ENCODE assay signal across 8 cellular contexts in genomic region chr15:40344631-40345120, GRCh38. TPM values are rescaled to one million over a fixed set of nuclear protein-coding genes. Genes with fewer than 3 reads are reported as not detected.
DNase-seq lines count a peak whose midpoint lies in the region; ATAC-seq and TF ChIP-seq lines count a peak whose summit lies in the region.

No MANE protein-coding gene starts in this region.

- DNase-seq in COLO668 (lab: John Stamatoyannopoulos, UW; ENCODE audit: unreplicated experiment) (peak; percentile 62), OCI-M1 (lab: John Stamatoyannopoulos, UW) (peak; percentile 63), esophagus squamous epithelium (lab: John Stamatoyannopoulos, UW) (no peak), neural progenitor cell (ENCODE audit: low spot score) (peak; percentile 72), uterus (peak; percentile 56), lower leg skin (ENCODE audit: low spot score in 2 of 2) (no peak)
- peak; percentile 80 for DNase-seq in activated T-cell treated with anti-CD3 and anti-CD28 coated beads, Interleukin-2, amount 50 U/mL, for 24 hours

- no peak overlapping the region for H3K27ac Mint-ChIP-seq in activated T-cell treated with anti-CD3 and anti-CD28 coated beads, Interleukin-2, amount 50 U/mL, for 24 hours
- H3K27ac Mint-ChIP-seq in neural progenitor cell = no peak overlapping the region

- H3K4me1 ChIP-seq in esophagus squamous epithelium = peaks cover 45 to 96% (median 47%) of the 10 kb centered on the region in 3 donors
- H3K4me1 ChIP-seq in neural progenitor cell = peaks cover 11% of the 10 kb centered on the region
- H3K4me1 ChIP-seq in uterus = peaks cover 0 to 3% of the 10 kb centered on the region in 2 donors

- H3K27me3 Mint-ChIP-seq in activated T-cell treated with anti-CD3 and anti-CD28 coated beads, Interleukin-2, amount 50 U/mL, for 24 hours = no peaks in the 10 kb centered on the region
- H3K27me3 Mint-ChIP-seq in neural progenitor cell (ENCODE audit: insufficient read depth, low read depth) = peaks cover 17% of the 10 kb centered on the region

- H3K4me2 ChIP-seq in neural progenitor cell = no peak overlapping the region

- H3K9ac ChIP-seq in neural progenitor cell = no peak overlapping the region

- H3K4me3 ChIP-seq in esophagus squamous epithelium = no peak overlapping the region
- H3K4me3 ChIP-seq in neural progenitor cell = no peak overlapping the region
- H3K4me3 ChIP-seq in uterus = no peak overlapping the region
- no peak overlapping the region for H3K4me3 ChIP-seq in lower leg skin (ENCODE audit: low read depth, poor library complexity, severe bottlenecking)

- H3K27ac ChIP-seq in esophagus squamous epithelium = peak overlapping the region in 3 of 4 donors; percentile 59 to 95 (median 95)
- no peak overlapping the region for H3K27ac ChIP-seq in neural progenitor cell
- H3K27ac ChIP-seq in uterus = no peak overlapping the region

- peak; percentile 57 for ATAC-seq in HG02759 (IDR thresholded peaks at IDR 0.05; ENCODE audit: unreplicated experiment)

- no peaks in the 10 kb centered on the region for H3F3A ChIP-seq in neural progenitor cell (ENCODE audit: low read depth)

- TF ChIP-seq POLR2A in esophagus squamous epithelium (IDR thresholded peaks at IDR 0.05) (no peak), uterus (IDR thresholded peaks at IDR 0.05) (no peak), lower leg skin (IDR thresholded peaks at IDR 0.05) (no peak)

- H3K9me3 ChIP-seq in esophagus squamous epithelium (no peaks in the 10 kb centered on the region), neural progenitor cell (ENCODE audit: low read depth) (no peaks in the 10 kb centered on the region), uterus (no peaks in the 10 kb centered on the region)

- no peak overlapping the region for H3K4me3 Mint-ChIP-seq in activated T-cell treated with anti-CD3 and anti-CD28 coated beads, Interleukin-2, amount 50 U/mL, for 24 hours
- H3K4me3 Mint-ChIP-seq in neural progenitor cell = peak overlapping the region; percentile 43

- no peaks in the 10 kb centered on the region for H3K9me3 Mint-ChIP-seq in activated T-cell treated with anti-CD3 and anti-CD28 coated beads, Interleukin-2, amount 50 U/mL, for 24 hours
- H3K9me3 Mint-ChIP-seq in neural progenitor cell = no peaks in the 10 kb centered on the region

- no peaks in the 10 kb centered on the region for H3K79me2 ChIP-seq in neural progenitor cell (ENCODE audit: low read depth)

- H3K27me3 ChIP-seq in esophagus squamous epithelium = no peaks in the 10 kb centered on the region
- H3K27me3 ChIP-seq in neural progenitor cell = no peaks in the 10 kb centered on the region
- H3K27me3 ChIP-seq in uterus = no peaks in the 10 kb centered on the region

- WGBS in esophagus squamous epithelium, 2 donors = 0% methylated on average over 1 to 2 of the region's 15 CpGs
- 26 to 30% methylated on average over 15 of the region's 15 CpGs for WGBS in lower leg skin, 2 donors

- intact Hi-C loops in esophagus squamous epithelium (cut with DNase I) (no loop called here), uterus (cut with DNase I; ENCODE audit: low total_unique reads) (loop anchor here (10.0 kb wide), 1 partner anchor 60 kb away; the partner anchor contains the start of gene ANKRD63), lower leg skin (cut with DNase I; ENCODE audit: low total_unique reads) (no loop called here)

- no peaks in the 10 kb centered on the region for H3K36me3 ChIP-seq in esophagus squamous epithelium
- no peaks in the 10 kb centered on the region for H3K36me3 ChIP-seq in neural progenitor cell
- H3K36me3 ChIP-seq in uterus = no peaks in the 10 kb centered on the region

- H4K20me1 ChIP-seq in neural progenitor cell (ENCODE audit: low read depth) = no peaks in the 10 kb centered on the region

- TF ChIP-seq CTCF in esophagus squamous epithelium (IDR thresholded peaks at IDR 0.05) (peak; percentile 65 to 82 (median 75)), neural progenitor cell (IDR thresholded peaks at IDR 0.05) (peak; percentile 73), uterus (IDR thresholded peaks at IDR 0.05) (peak; percentile 58 to 64 (median 62)), lower leg skin (IDR thresholded peaks at IDR 0.05) (peak in 1 of 3 donors; percentile 21)

- no peaks in the 10 kb centered on the region for H3K36me3 Mint-ChIP-seq in activated T-cell treated with anti-CD3 and anti-CD28 coated beads, Interleukin-2, amount 50 U/mL, for 24 hours (ENCODE audit: low read depth)
- H3K36me3 Mint-ChIP-seq in neural progenitor cell = no peaks in the 10 kb centered on the region

- H2AFZ ChIP-seq in neural progenitor cell (replicated peaks) = peak overlapping the region; percentile 74

- no peaks in the 10 kb centered on the region for H3K4me1 Mint-ChIP-seq in activated T-cell treated with anti-CD3 and anti-CD28 coated beads, Interleukin-2, amount 50 U/mL, for 24 hours (ENCODE audit: low read depth)
- peaks cover 13% of the 10 kb centered on the region for H3K4me1 Mint-ChIP-seq in neural progenitor cell

RNA-seq across cellular contexts. Expression of gene CCDC9B, which starts 3.9 kb away (rescaled TPM):
- 10 to 100 TPM in 3 of 4 donors, 1 to 10 TPM in 1; 5.4 to 34.4 (median 15.0) TPM for total RNA-seq in esophagus squamous epithelium
- 0.25 TPM in 1 of 2 replicates, not detected in the other for total RNA-seq in neural progenitor cell (ENCODE audit: low replicate concordance)
- total RNA-seq in uterus = 10 to 100 TPM in 1 of 4 donors, 1 to 10 TPM in 3; 2.4 to 43.8 (median 6.6) TPM
- 10 to 100 TPM; 17.4 to 28.6 (median 24.7) TPM for total RNA-seq in lower leg skin

RNA-seq across cellular contexts. Expression of gene PHGR1, which starts 6.2 kb away (rescaled TPM):
- total RNA-seq in esophagus squamous epithelium (not detected), neural progenitor cell (ENCODE audit: low replicate concordance) (not detected in 2 replicates), uterus (1 to 10 TPM in 1 of 4 donors, not detected in 3; 1.8 TPM), lower leg skin (1 to 10 TPM in 1 of 4 donors, not detected in 3; 3.1 TPM)

RNA-seq across cellular contexts. Expression of gene DISP2, which starts 13.3 kb away (rescaled TPM):
- total RNA-seq in esophagus squamous epithelium (under 1 TPM in 2 of 4 donors, not detected in 2; under 0.01 TPM), neural progenitor cell (ENCODE audit: low replicate concordance) (0.06 TPM in 1 of 2 replicates, not detected in the other), uterus (under 1 TPM in 2 of 4 donors, not detected in 2; 0.14 to 0.85 TPM), lower leg skin (under 1 TPM in 3 of 4 donors, not detected in 1; 0.05 to 0.08 (median 0.06) TPM)

RNA-seq across cellular contexts. Expression of gene INAFM2, which starts 21.2 kb away (rescaled TPM):
- total RNA-seq in esophagus squamous epithelium (10 to 100 TPM in 1 of 4 donors, 1 to 10 TPM in 3; 4.7 to 10.1 (median 8.1) TPM), neural progenitor cell (ENCODE audit: low replicate concordance) (11.5 and 18.2 TPM in 2 replicates), uterus (10 to 100 TPM in 2 of 4 donors, 1 to 10 TPM in 2; 3.2 to 68.1 (median 8.9) TPM), lower leg skin (10 to 100 TPM in 2 of 4 donors, 1 to 10 TPM in 2; 6.8 to 13.8 (median 10.0) TPM)

RNA-seq across cellular contexts. Expression of gene PLCB2, which starts 36.9 kb away (rescaled TPM):
- 10 to 100 TPM in 3 of 4 donors, 1 to 10 TPM in 1; 6.1 to 15.9 (median 10.4) TPM for total RNA-seq in esophagus squamous epithelium
- 0.56 and 2.1 TPM in 2 replicates for total RNA-seq in neural progenitor cell (ENCODE audit: low replicate concordance)
- 10 to 100 TPM in 2 of 4 donors, 1 to 10 TPM in 2; 3.5 to 19.0 (median 9.3) TPM for total RNA-seq in uterus
- total RNA-seq in lower leg skin = 1 to 10 TPM in 3 of 4 donors, under 1 TPM in 1; 0.88 to 4.2 (median 2.3) TPM

Comparison
In these comparisons a context has a peak if more than half of its experiments do, and no peak if none do; other contexts are left out.
1. DNase-seq: peak in COLO668 (single experiment), OCI-M1 (single experiment), activated T-cell treated with anti-CD3 and anti-CD28 coated beads, Interleukin-2, amount 50 U/mL, for 24 hours (single experiment), neural progenitor cell (single experiment) and uterus (2 of 2); none in esophagus squamous epithelium (single experiment) and lower leg skin (0 of 2).
2. H3K27ac ChIP-seq: peak in esophagus squamous epithelium (3 of 4); none in neural progenitor cell (single experiment) and uterus (0 of 2).